5 cellular contexts compared by ENCODE assay signal in genomic region chr21:40652436-40652835, GRCh38.
"Had no signal": no experiment of that assay in that cellular context is flagged by ENCODE, and none has a peak within 500 bp of the region (broad histone marks: within the 10 kb centered on the region; RNA-seq: fewer than 3 reads in every experiment).

No MANE protein-coding gene starts in this region.

- H2AFZ ChIP-seq: GM23338 had no signal

- ATAC-seq: GM23338, HepG2 had no signal

- H3K4me3 ChIP-seq: GM23338 had no signal

- H3K27ac ChIP-seq: HL-60 had no signal

- DNase-seq: H9, HCEC 1CT had no signal

- H3K4me2 ChIP-seq: GM23338 had no signal
